Comparison of ENCODE assay signal across 28 cellular contexts in genomic region chr5:53369681-53370080, GRCh38.
"Had no signal": no experiment of that assay in that cellular context is flagged by ENCODE, and none has a peak within 500 bp of the region (broad histone marks: within the 10 kb centered on the region; RNA-seq: fewer than 3 reads in every experiment).

No MANE protein-coding gene starts in this region.

- H3K9ac ChIP-seq: KMS-11, SK-N-SH had no signal

- H3K4me2 ChIP-seq: KMS-11, SK-N-SH had no signal

- H3K4me3 ChIP-seq: ascending aorta, cardiac muscle cell, MG63, Peyer's patch, SJCRH30 had no signal

- H3K9me3 ChIP-seq: ascending aorta, Peyer's patch, SJCRH30 had no signal

- H3K27ac Mint-ChIP-seq: activated CD8-positive, alpha-beta T cell treated with anti-CD3 and anti-CD28 coated beads, Interleukin-2, amount 10 ng/mL, durations not matched to agents 7 days and 5 days; activated naive CD4-positive, alpha-beta T cell treated with anti-CD3 and anti-CD28 coated beads, Interleukin-2, amount 50 U/mL, for 24 hours; activated T-helper 1 cell treated with anti-CD3 and anti-CD28 coated beads, Interleukin-12 subunit alpha, Interleukin-12 subunit beta, Interleukin-2, Interleukin-4 antibody, amounts not matched to agents 30 ng/mL and 10 ng/mL and 1 ng/mL, durations not matched to agents 14 hours and 24 hours and 36 hours had no signal

- H3K36me3 ChIP-seq: ascending aorta, brain microvascular endothelial cell, cardiac muscle cell, Peyer's patch, SJCRH30 had no signal

- H3K4me1 ChIP-seq: ascending aorta, Peyer's patch, SJCRH30 had no signal

- H3K36me3 Mint-ChIP-seq: activated naive CD4-positive, alpha-beta T cell treated with anti-CD3 and anti-CD28 coated beads, Interleukin-2, amount 50 U/mL, for 24 hours had no signal

- H3K27me3 Mint-ChIP-seq: activated naive CD4-positive, alpha-beta T cell treated with anti-CD3 and anti-CD28 coated beads, Interleukin-2, amount 50 U/mL, for 24 hours had no signal

- H3K4me1 Mint-ChIP-seq: activated naive CD4-positive, alpha-beta T cell treated with anti-CD3 and anti-CD28 coated beads, Interleukin-2, amount 50 U/mL, for 24 hours had no signal

- DNase-seq: activated CD4-positive, alpha-beta T cell treated with anti-CD3 and anti-CD28 coated beads for 48 hours; activated CD4-positive, alpha-beta T cell treated with anti-CD3 and anti-CD28 coated beads, Interleukin-2, amount 50 U/mL, for 4 hours; activated CD8-positive, alpha-beta memory T cell treated with anti-CD3 and anti-CD28 coated beads, Interleukin-2, amount 50 U/mL, for 48 hours; activated CD8-positive, alpha-beta T cell treated with anti-CD3 and anti-CD28 coated beads, Interleukin-2, amount 10 ng/mL, durations not matched to agents 7 days and 5 days; activated effector memory CD4-positive, alpha-beta T cell treated with Interleukin-2 at 50 U/mL for 16 hours; activated naive CD4-positive, alpha-beta T cell; activated T-cell treated with anti-CD3 and anti-CD28 coated beads, Interleukin-2, amount 50 U/mL, for 1 hour; brain microvascular endothelial cell; cerebellar nuclear complex; MG63; NCI-H1105; NCI-H1436; NCI-H1694 treated with DMSO at 0.1 percent for 48 hours; NCI-H2029 treated with DMSO at 0.1 percent for 48 hours; NCI-H446; NCI-H524 treated with DMSO at 0.1 percent for 48 hours; NCI-H774; Peyer's patch; Right ventricle myocardium superior; SJCRH30; SK-N-SH; T-helper 1 cell had no signal

- H3K27me3 ChIP-seq: ascending aorta, brain microvascular endothelial cell, cardiac muscle cell, MG63, Peyer's patch, SJCRH30 had no signal

- H3K27ac ChIP-seq: ascending aorta, brain microvascular endothelial cell, cardiac muscle cell, KMS-11, Peyer's patch, RWPE1, SJCRH30 had no signal

- H3K4me3 Mint-ChIP-seq: activated CD8-positive, alpha-beta T cell treated with anti-CD3 and anti-CD28 coated beads, Interleukin-2, amount 10 ng/mL, durations not matched to agents 7 days and 5 days; activated naive CD4-positive, alpha-beta T cell treated with anti-CD3 and anti-CD28 coated beads, Interleukin-2, amount 50 U/mL, for 24 hours; activated T-helper 1 cell treated with anti-CD3 and anti-CD28 coated beads, Interleukin-12 subunit alpha, Interleukin-12 subunit beta, Interleukin-2, Interleukin-4 antibody, amounts not matched to agents 30 ng/mL and 10 ng/mL and 1 ng/mL, durations not matched to agents 14 hours and 24 hours and 36 hours had no signal

- H3K9me2 ChIP-seq: SK-N-SH had no signal
